ENCODE assay signal across 30 cellular contexts in the genomic region with DNA sequence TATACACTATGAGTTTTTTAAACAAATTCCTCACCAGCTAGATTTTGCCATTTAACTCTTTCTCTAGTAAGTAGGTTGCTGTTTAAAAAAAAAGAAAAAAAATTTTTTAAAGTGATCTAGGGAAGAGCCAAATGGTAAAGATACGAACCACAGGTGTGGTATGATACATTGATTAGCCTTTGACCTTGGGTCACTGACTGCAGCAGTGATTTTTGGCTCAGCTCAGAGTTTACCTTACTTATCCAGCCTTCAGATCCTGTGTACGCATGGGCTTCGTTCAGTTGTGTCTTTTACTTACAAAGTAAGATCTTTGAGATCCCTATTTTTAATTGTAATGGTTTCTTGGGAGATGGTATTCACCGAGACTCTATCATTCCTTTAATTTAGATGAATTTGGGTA. TPM values are rescaled to one million over a fixed set of nuclear protein-coding genes. Genes with fewer than 3 reads are reported as not detected.
"Had no signal": no experiment of that assay in that cellular context is flagged by ENCODE, and none has a peak within 500 bp of the region (broad histone marks: within the 10 kb centered on the region; RNA-seq: fewer than 3 reads in every experiment).

No MANE protein-coding gene starts in this region.

- H3K36me3 ChIP-seq: ovary, thoracic aorta had no signal

- FAIRE-seq: urothelium cell line had no signal

- H3K36me3 Mint-ChIP-seq: natural killer cell had no signal

- H3K4me1 Mint-ChIP-seq: naive thymus-derived CD4-positive, alpha-beta T cell; natural killer cell; nephron; neural progenitor cell; stimulated activated effector memory CD8-positive, alpha-beta T cell treated with anti-CD3 and anti-CD28 coated beads, Interleukin-12 subunit alpha, Interleukin-12 subunit beta, amount 100 ng/mL, for 72 hours; stimulated activated naive B cell treated with anti-CD40 and anti-IgM and Interleukin-4, amounts not matched to agents 10 μg/mL and 1 μg/mL and 100 μg/mL, for 72 hours had no signal

- ATAC-seq: naive thymus-derived CD4-positive, alpha-beta T cell; natural killer cell; psoas muscle; right cardiac atrium; sciatic nerve; stimulated activated effector memory CD8-positive, alpha-beta T cell treated with anti-CD3 and anti-CD28 coated beads, Interleukin-12 subunit alpha, Interleukin-12 subunit beta, amount 100 ng/mL, for 72 hours; stimulated activated naive B cell treated with anti-CD40 and anti-IgM and Interleukin-4, amounts not matched to agents 10 μg/mL and 1 μg/mL and 100 μg/mL, for 72 hours had no signal

- H2AFZ ChIP-seq: neural progenitor cell, parathyroid adenoma had no signal

- H3K4me3 ChIP-seq: neural progenitor cell, ovary, psoas muscle, skin epidermis, smooth muscle cell, stomach, thoracic aorta, thyroid gland, tibial nerve, upper lobe of left lung, vagina had no signal

- H3K4me1 ChIP-seq: neural progenitor cell, parathyroid adenoma, psoas muscle, thyroid gland, tibial nerve, upper lobe of left lung, vagina had no signal

- H3K27me3 ChIP-seq: neural progenitor cell, ovary, stomach, thyroid gland, tibial nerve, upper lobe of left lung, vagina had no signal

- H3K27me3 Mint-ChIP-seq: naive thymus-derived CD4-positive, alpha-beta T cell; progenitor cell of endocrine pancreas; stimulated activated naive B cell treated with anti-CD40 and anti-IgM and Interleukin-4, amounts not matched to agents 10 μg/mL and 1 μg/mL and 100 μg/mL, for 72 hours; stimulated activated naive CD8-positive, alpha-beta T cell treated with anti-CD3 and anti-CD28 coated beads, Interleukin-15, Interleukin-2, amounts not matched to agents 100 ng/mL and 50 ng/mL, for 24 hours had no signal

- H3K9me3 Mint-ChIP-seq: naive thymus-derived CD4-positive, alpha-beta T cell; natural killer cell; nephron; neural progenitor cell; stimulated activated effector memory CD8-positive, alpha-beta T cell treated with anti-CD3 and anti-CD28 coated beads, Interleukin-12 subunit alpha, Interleukin-12 subunit beta, amount 100 ng/mL, for 72 hours; stimulated activated naive B cell treated with anti-CD40 and anti-IgM and Interleukin-4, amounts not matched to agents 10 μg/mL and 1 μg/mL and 100 μg/mL, for 72 hours; stimulated activated naive CD8-positive, alpha-beta T cell treated with anti-CD3 and anti-CD28 coated beads, Interleukin-15, Interleukin-2, amounts not matched to agents 100 ng/mL and 50 ng/mL, for 24 hours had no signal

- H3K4me2 ChIP-seq: neural progenitor cell, smooth muscle cell had no signal

- H3K27ac Mint-ChIP-seq: naive thymus-derived CD4-positive, alpha-beta T cell; natural killer cell; nephron; neural progenitor cell; stimulated activated effector memory CD8-positive, alpha-beta T cell treated with anti-CD3 and anti-CD28 coated beads, Interleukin-12 subunit alpha, Interleukin-12 subunit beta, amount 100 ng/mL, for 72 hours; stimulated activated naive B cell treated with anti-CD40 and anti-IgM and Interleukin-4, amounts not matched to agents 10 μg/mL and 1 μg/mL and 100 μg/mL, for 72 hours; stimulated activated naive CD8-positive, alpha-beta T cell treated with anti-CD3 and anti-CD28 coated beads, Interleukin-15, Interleukin-2, amounts not matched to agents 100 ng/mL and 50 ng/mL, for 24 hours had no signal

- H3K9me3 ChIP-seq: ovary, psoas muscle, stomach, thoracic aorta, thyroid gland, tibial nerve, upper lobe of left lung, vagina had no signal

- H3K4me3 Mint-ChIP-seq: naive thymus-derived CD4-positive, alpha-beta T cell; natural killer cell; nephron; neural progenitor cell; stimulated activated effector memory CD8-positive, alpha-beta T cell treated with anti-CD3 and anti-CD28 coated beads, Interleukin-12 subunit alpha, Interleukin-12 subunit beta, amount 100 ng/mL, for 72 hours; stimulated activated naive B cell treated with anti-CD40 and anti-IgM and Interleukin-4, amounts not matched to agents 10 μg/mL and 1 μg/mL and 100 μg/mL, for 72 hours; stimulated activated naive CD8-positive, alpha-beta T cell treated with anti-CD3 and anti-CD28 coated beads, Interleukin-15, Interleukin-2, amounts not matched to agents 100 ng/mL and 50 ng/mL, for 24 hours had no signal

- H3K9ac ChIP-seq: neural progenitor cell, parathyroid adenoma had no signal

- DNase-seq: naive thymus-derived CD4-positive, alpha-beta T cell; natural killer cell; occipital lobe; ovary; posterior cingulate gyrus; psoas muscle; right cardiac atrium; stimulated activated CD4-positive, alpha-beta T cell treated with anti-CD3 and anti-CD28 coated beads, Interleukin-15, amount 100 ng/mL, for 24 hours; stimulated activated CD4-positive, alpha-beta T cell treated with anti-CD3 and anti-CD28 coated beads, Interleukin-2, amount 100 ng/mL, for 24 hours; stimulated activated CD4-positive, alpha-beta T cell treated with anti-CD3 and anti-CD28 coated beads, Interleukin-2, amount 100 ng/mL, for 48 hours; stimulated activated CD4-positive, alpha-beta T cell treated with anti-CD3 and anti-CD28 coated beads, Interleukin-4, amount 100 ng/mL, for 24 hours; stimulated activated naive B cell treated with anti-CD40 and anti-IgM and Interleukin-4, amounts not matched to agents 10 μg/mL and 1 μg/mL and 100 μg/mL, for 72 hours; stimulated activated naive CD4-positive, alpha-beta T cell treated with Interleukin-2 at 50 U/mL for 16 hours; stomach; thyroid gland; trophoblast cell; upper lobe of left lung had no signal

- H3K79me2 ChIP-seq: parathyroid adenoma had no signal

- H3K27ac ChIP-seq: neural progenitor cell, ovary, parathyroid adenoma, psoas muscle, stomach, thoracic aorta, thyroid gland, tibial nerve, upper lobe of left lung had no signal

RNA-seq across cellular contexts. Expression of gene PTGR1, which starts 49.6 kb away (rescaled TPM):
- total RNA-seq: natural killer cell had no signal
